Comparison of ENCODE assay signal across 1 cellular context in genomic region chr6:31686483-31686882, GRCh38.
TF ChIP-seq lines count a peak whose summit lies in the region.

No MANE protein-coding gene starts in this region.

TF ChIP-seq in K562, 482 proteins besides CTCF, POLR2A, EP300 and RAD21 (continued from another document and continues in another):
- TF ChIP-seq BCLAF1 (IDR thresholded peaks at IDR 0.05; ENCODE audit: borderline replicate concordance in 1 of 2, control insufficient read depth in 1 of 2, low read depth in 2 of 2, low read length in 1 of 2) (no peak), MYC (IDR thresholded peaks at IDR 0.05; ENCODE audit: low read depth, low read length) (no peak), MYC (CRISPR knock-in tag; IDR thresholded peaks at IDR 0.05; ENCODE audit: borderline replicate concordance, low read depth) (no peak), ZNF121 (CRISPR knock-in tag; conservative IDR thresholded peaks at IDR 0.05) (no peak), NFATC3 (IDR thresholded peaks at IDR 0.05) (no peak), HDAC2 (IDR thresholded peaks at IDR 0.05) (peak; percentile 42; the same call in 1 of the 2 replicates), ZKSCAN1 (IDR thresholded peaks at IDR 0.05; ENCODE audit: low read depth, low read length) (peak; percentile 26; the same call in 1 of the 2 replicates), FOXA1 (IDR thresholded peaks at IDR 0.05; ENCODE audit: borderline replicate concordance) (no peak), HMBOX1 (IDR thresholded peaks at IDR 0.05) (no peak), HSF4 (CRISPR knock-in tag; IDR thresholded peaks at IDR 0.05; ENCODE audit: borderline replicate concordance) (no peak), ADNP (tag; IDR thresholded peaks at IDR 0.05) (no peak), ATF1 (CRISPR knock-in tag; IDR thresholded peaks at IDR 0.05) (no peak), ATF1 (tag; IDR thresholded peaks at IDR 0.05) (no peak), ZNF175 (CRISPR knock-in tag; IDR thresholded peaks at IDR 0.05; ENCODE audit: low read depth) (no peak), ETS1 (conservative IDR thresholded peaks at IDR 0.05; ENCODE audit: control insufficient read depth, low read depth, low read length) (no peak), KLF6 (CRISPR knock-in tag; IDR thresholded peaks at IDR 0.05; ENCODE audit: borderline replicate concordance) (no peak), KAT7 (CRISPR knock-in tag; IDR thresholded peaks at IDR 0.05; ENCODE audit: borderline replicate concordance) (no peak), TAL1 (IDR thresholded peaks at IDR 0.05) (peak; percentile 67; the same call in 1 of the 2 replicates), KDM2B (CRISPR knock-in tag; IDR thresholded peaks at IDR 0.05) (no peak), ZNF764 (CRISPR knock-in tag; IDR thresholded peaks at IDR 0.05; ENCODE audit: low read depth) (no peak), PHB (CRISPR knock-in tag; IDR thresholded peaks at IDR 0.05) (no peak), ZNF24 (IDR thresholded peaks at IDR 0.05) (0 out of 2 replicates have a peak, but pooled peaks have one; percentile 14), ZBTB49 (CRISPR knock-in tag; IDR thresholded peaks at IDR 0.05; ENCODE audit: borderline replicate concordance) (no peak), ZNF766 (CRISPR knock-in tag; conservative IDR thresholded peaks at IDR 0.05) (no peak), ZKSCAN8 (CRISPR knock-in tag; IDR thresholded peaks at IDR 0.05) (no peak), NUFIP1 (IDR thresholded peaks at IDR 0.05; ENCODE audit: partially characterized antibody) (no peak), NR2C2 (CRISPR knock-in tag; IDR thresholded peaks at IDR 0.05) (no peak), NR2C2 (tag; IDR thresholded peaks at IDR 0.05) (no peak), STAT5A (IDR thresholded peaks at IDR 0.05; ENCODE audit: borderline replicate concordance, low read length) (no peak), ERF (CRISPR knock-in tag; IDR thresholded peaks at IDR 0.05) (no peak), BMI1 (IDR thresholded peaks at IDR 0.05; ENCODE audit: low read length) (no peak), MEF2A (IDR thresholded peaks at IDR 0.05; ENCODE audit: control insufficient read depth, low read depth, low read length) (no peak), ZNF644 (tag; IDR thresholded peaks at IDR 0.05; ENCODE audit: low read depth) (no peak), TARDBP (IDR thresholded peaks at IDR 0.05) (no peak), ZBTB5 (IDR thresholded peaks at IDR 0.05) (no peak), NR2C1 (IDR thresholded peaks at IDR 0.05) (no peak), NR2C1 (tag; IDR thresholded peaks at IDR 0.05) (no peak), SAFB2 (IDR thresholded peaks at IDR 0.05; ENCODE audit: borderline replicate concordance, low read depth, low read length, severe bottlenecking) (no peak), ZNF133 (CRISPR knock-in tag; IDR thresholded peaks at IDR 0.05) (0 out of 2 replicates have a peak, but pooled peaks have one; percentile 21), TEAD1 (CRISPR knock-in tag; IDR thresholded peaks at IDR 0.05) (no peak), JUN (IDR thresholded peaks at IDR 0.05; ENCODE audit: borderline replicate concordance, low read depth, low read length) (no peak), JUN (CRISPR knock-in tag; IDR thresholded peaks at IDR 0.05; ENCODE audit: borderline replicate concordance) (no peak), RFX7 (CRISPR knock-in tag; IDR thresholded peaks at IDR 0.05) (no peak), SRSF7 (optimal IDR thresholded peaks at IDR 0.05; ENCODE audit: low read depth, low read length) (no peak)
- TF ChIP-seq, protein P1, sequence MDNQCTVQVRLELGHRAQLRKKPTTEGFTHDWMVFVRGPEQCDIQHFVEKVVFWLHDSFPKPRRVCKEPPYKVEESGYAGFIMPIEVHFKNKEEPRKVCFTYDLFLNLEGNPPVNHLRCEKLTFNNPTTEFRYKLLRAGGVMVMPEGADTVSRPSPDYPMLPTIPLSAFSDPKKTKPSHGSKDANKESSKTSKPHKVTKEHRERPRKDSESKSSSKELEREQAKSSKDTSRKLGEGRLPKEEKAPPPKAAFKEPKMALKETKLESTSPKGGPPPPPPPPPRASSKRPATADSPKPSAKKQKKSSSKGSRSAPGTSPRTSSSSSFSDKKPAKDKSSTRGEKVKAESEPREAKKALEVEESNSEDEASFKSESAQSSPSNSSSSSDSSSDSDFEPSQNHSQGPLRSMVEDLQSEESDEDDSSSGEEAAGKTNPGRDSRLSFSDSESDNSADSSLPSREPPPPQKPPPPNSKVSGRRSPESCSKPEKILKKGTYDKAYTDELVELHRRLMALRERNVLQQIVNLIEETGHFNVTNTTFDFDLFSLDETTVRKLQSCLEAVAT (IDR thresholded peaks at IDR 0.05), result 0 out of 4 replicates have a peak, but pooled peaks of 1 of the 2 experiments have one; percentile 12
- TF ChIP-seq, protein P2, sequence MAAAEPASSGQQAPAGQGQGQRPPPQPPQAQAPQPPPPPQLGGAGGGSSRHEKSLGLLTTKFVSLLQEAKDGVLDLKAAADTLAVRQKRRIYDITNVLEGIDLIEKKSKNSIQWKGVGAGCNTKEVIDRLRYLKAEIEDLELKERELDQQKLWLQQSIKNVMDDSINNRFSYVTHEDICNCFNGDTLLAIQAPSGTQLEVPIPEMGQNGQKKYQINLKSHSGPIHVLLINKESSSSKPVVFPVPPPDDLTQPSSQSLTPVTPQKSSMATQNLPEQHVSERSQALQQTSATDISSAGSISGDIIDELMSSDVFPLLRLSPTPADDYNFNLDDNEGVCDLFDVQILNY (CRISPR knock-in tag; IDR thresholded peaks at IDR 0.05), result no peak
- TF ChIP-seq, protein P3, sequence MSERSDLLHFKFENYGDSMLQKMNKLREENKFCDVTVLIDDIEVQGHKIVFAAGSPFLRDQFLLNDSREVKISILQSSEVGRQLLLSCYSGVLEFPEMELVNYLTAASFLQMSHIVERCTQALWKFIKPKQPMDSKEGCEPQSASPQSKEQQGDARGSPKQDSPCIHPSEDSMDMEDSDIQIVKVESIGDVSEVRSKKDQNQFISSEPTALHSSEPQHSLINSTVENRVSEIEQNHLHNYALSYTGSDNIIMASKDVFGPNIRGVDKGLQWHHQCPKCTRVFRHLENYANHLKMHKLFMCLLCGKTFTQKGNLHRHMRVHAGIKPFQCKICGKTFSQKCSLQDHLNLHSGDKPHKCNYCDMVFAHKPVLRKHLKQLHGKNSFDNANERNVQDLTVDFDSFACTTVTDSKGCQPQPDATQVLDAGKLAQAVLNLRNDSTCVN (CRISPR knock-in tag; IDR thresholded peaks at IDR 0.05), result no peak; the same call in 1 of the 2 replicates
- TF ChIP-seq, protein P4, sequence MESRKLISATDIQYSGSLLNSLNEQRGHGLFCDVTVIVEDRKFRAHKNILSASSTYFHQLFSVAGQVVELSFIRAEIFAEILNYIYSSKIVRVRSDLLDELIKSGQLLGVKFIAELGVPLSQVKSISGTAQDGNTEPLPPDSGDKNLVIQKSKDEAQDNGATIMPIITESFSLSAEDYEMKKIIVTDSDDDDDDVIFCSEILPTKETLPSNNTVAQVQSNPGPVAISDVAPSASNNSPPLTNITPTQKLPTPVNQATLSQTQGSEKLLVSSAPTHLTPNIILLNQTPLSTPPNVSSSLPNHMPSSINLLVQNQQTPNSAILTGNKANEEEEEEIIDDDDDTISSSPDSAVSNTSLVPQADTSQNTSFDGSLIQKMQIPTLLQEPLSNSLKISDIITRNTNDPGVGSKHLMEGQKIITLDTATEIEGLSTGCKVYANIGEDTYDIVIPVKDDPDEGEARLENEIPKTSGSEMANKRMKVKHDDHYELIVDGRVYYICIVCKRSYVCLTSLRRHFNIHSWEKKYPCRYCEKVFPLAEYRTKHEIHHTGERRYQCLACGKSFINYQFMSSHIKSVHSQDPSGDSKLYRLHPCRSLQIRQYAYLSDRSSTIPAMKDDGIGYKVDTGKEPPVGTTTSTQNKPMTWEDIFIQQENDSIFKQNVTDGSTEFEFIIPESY (CRISPR knock-in tag; IDR thresholded peaks at IDR 0.05), result peak; percentile 62; the same call in 1 of the 2 replicates
- TF ChIP-seq, protein P5, sequence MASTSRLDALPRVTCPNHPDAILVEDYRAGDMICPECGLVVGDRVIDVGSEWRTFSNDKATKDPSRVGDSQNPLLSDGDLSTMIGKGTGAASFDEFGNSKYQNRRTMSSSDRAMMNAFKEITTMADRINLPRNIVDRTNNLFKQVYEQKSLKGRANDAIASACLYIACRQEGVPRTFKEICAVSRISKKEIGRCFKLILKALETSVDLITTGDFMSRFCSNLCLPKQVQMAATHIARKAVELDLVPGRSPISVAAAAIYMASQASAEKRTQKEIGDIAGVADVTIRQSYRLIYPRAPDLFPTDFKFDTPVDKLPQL (IDR thresholded peaks at IDR 0.05; ENCODE audit: extremely low read depth, insufficient read length), result no peak
